In genomic region chr15:78876954-78877353, GRCh38 we compare ENCODE assay signal across 8 cellular contexts. TPM values are rescaled to one million over a fixed set of nuclear protein-coding genes. Genes with fewer than 3 reads are reported as not detected.
A peak's percentile ranks its signal among the peaks of the same experiment; 100 is the strongest.
DNase-seq lines count a peak whose midpoint lies in the region; ATAC-seq and TF ChIP-seq lines count a peak whose summit lies in the region.
"Not testable (repeated sequence)": the region's sequence is repeated elsewhere in the genome, so short reads cannot be mapped to it uniquely, and the experiment has no call there.

No MANE protein-coding gene starts in this region.

- not testable (repeated sequence) for H3K27me3 Mint-ChIP-seq in CD8-positive, alpha-beta memory T cell; activated T-cell treated with anti-CD3 and anti-CD28 coated beads, Interleukin-2, amount 50 U/mL, for 4 hours (ENCODE audit: low read depth); osteocyte (ENCODE audit: unreplicated experiment); type B pancreatic cell
- peaks cover 13% of the 10 kb centered on the region for H3K27me3 Mint-ChIP-seq in brain

- CTCF ChIA-PET in CD8-positive, alpha-beta memory T cell (lab: Charles Lee) = interaction anchor here (0.6 to 0.8 kb wide), 3 partner anchors 8 to 64 kb away, joined by 3 read pairs; no protein-coding TSS in a partner anchor

- H3K79me2 ChIP-seq in SU-DHL-6 (ENCODE audit: insufficient read depth, low read length) = peaks cover 90% of the 10 kb centered on the region
- H3K79me2 ChIP-seq in hepatocyte = peaks cover 90% of the 10 kb centered on the region

- H3K4me1 ChIP-seq in CD8-positive, alpha-beta memory T cell (ENCODE audit: insufficient read depth, low read length) = peaks cover 79% of the 10 kb centered on the region
- H3K4me1 ChIP-seq in HUES48 (ENCODE audit: control insufficient read depth, insufficient read depth, low read length) (peaks cover 41% of the 10 kb centered on the region), hepatocyte (ENCODE audit: insufficient read depth) (peaks cover 47% of the 10 kb centered on the region)

- H3K4me3 ChIP-seq in CD8-positive, alpha-beta memory T cell (ENCODE audit: low read length) = peak overlapping the region; percentile 2
- H3K4me3 ChIP-seq in HUES48 (ENCODE audit: low read depth, low read length) = 0 out of 2 replicates have a peak overlapping the region, but pooled peaks have one; percentile 8
- H3K4me3 ChIP-seq in SU-DHL-6 (ENCODE audit: insufficient read depth, low read length, poor library complexity, severe bottlenecking) = peak overlapping the region; percentile 97
- H3K4me3 ChIP-seq in hepatocyte = peak overlapping the region; percentile 12

- peak overlapping the region; percentile 81 for H3K4me2 ChIP-seq in SU-DHL-6 (ENCODE audit: low read depth, low read length, poor library complexity, severe bottlenecking)
- H3K4me2 ChIP-seq in hepatocyte = peak overlapping the region; percentile 91

- H3K36me3 ChIP-seq in CD8-positive, alpha-beta memory T cell (ENCODE audit: insufficient read depth, low read length); hepatocyte (replicated peaks; ENCODE audit: insufficient read depth, low read depth): not testable (repeated sequence)
- H3K36me3 ChIP-seq in HUES48 (ENCODE audit: control insufficient read depth, insufficient read depth, low read length) = peaks cover 36% of the 10 kb centered on the region
- H3K36me3 ChIP-seq in SU-DHL-6 (ENCODE audit: low read length) = peaks cover 26% of the 10 kb centered on the region

- H4K20me1 ChIP-seq in SU-DHL-6 (ENCODE audit: low read depth, low read length) (peaks cover 55% of the 10 kb centered on the region), hepatocyte (ENCODE audit: insufficient read depth, poor library complexity, severe bottlenecking) (peaks cover 85% of the 10 kb centered on the region)

- peaks cover 0 to 61% (median 5%) of the 10 kb centered on the region in 3 donors for H3K36me3 Mint-ChIP-seq in CD8-positive, alpha-beta memory T cell
- peaks cover 14% of the 10 kb centered on the region for H3K36me3 Mint-ChIP-seq in activated T-cell treated with anti-CD3 and anti-CD28 coated beads, Interleukin-2, amount 50 U/mL, for 4 hours (ENCODE audit: insufficient read depth)
- H3K36me3 Mint-ChIP-seq in brain (peaks cover 40% of the 10 kb centered on the region), osteocyte (ENCODE audit: unreplicated experiment) (peaks cover 16% of the 10 kb centered on the region), type B pancreatic cell (peaks cover 11% of the 10 kb centered on the region)

- TF ChIP-seq CTCF in SU-DHL-6 (IDR thresholded peaks at IDR 0.05; ENCODE audit: insufficient read depth, low read length, poor library complexity, severe bottlenecking); brain (conservative IDR thresholded peaks at IDR 0.05); hepatocyte (IDR thresholded peaks at IDR 0.05; ENCODE audit: poor library complexity); osteocyte (IDR thresholded peaks at IDR 0.05); type B pancreatic cell (conservative IDR thresholded peaks at IDR 0.05): not testable (repeated sequence)

- not testable (repeated sequence) for H3K9me3 Mint-ChIP-seq in CD8-positive, alpha-beta memory T cell; activated T-cell treated with anti-CD3 and anti-CD28 coated beads, Interleukin-2, amount 50 U/mL, for 4 hours; brain; osteocyte (ENCODE audit: unreplicated experiment); type B pancreatic cell

- H2AFZ ChIP-seq in SU-DHL-6 (ENCODE audit: low read depth, low read length, severe bottlenecking); hepatocyte: not testable (repeated sequence)

- not testable (repeated sequence) for H3K27me3 ChIP-seq in CD8-positive, alpha-beta memory T cell (ENCODE audit: insufficient read depth, low read length, poor library complexity, severe bottlenecking); HUES48 (ENCODE audit: control insufficient read depth, insufficient read depth, low read length); SU-DHL-6 (ENCODE audit: low read length); hepatocyte

- not testable (repeated sequence) for H3K9ac ChIP-seq in HUES48 (ENCODE audit: low read depth, low read length)
- H3K9ac ChIP-seq in SU-DHL-6 (ENCODE audit: low read length) = peak overlapping the region; percentile 98

- 73% methylated on average over 14 of the region's 14 CpGs for WGBS in hepatocyte (ENCODE audit: low lambda C conversion rate, missing lambda C conversion rate)

- H3K9me3 ChIP-seq in CD8-positive, alpha-beta memory T cell (ENCODE audit: low read length); HUES48 (ENCODE audit: control insufficient read depth, insufficient read depth, low read length); SU-DHL-6 (ENCODE audit: insufficient read depth, low read length); hepatocyte (ENCODE audit: low read depth): not testable (repeated sequence)

- H3K4me1 Mint-ChIP-seq in CD8-positive, alpha-beta memory T cell = peaks cover 71 to 91% (median 75%) of the 10 kb centered on the region in 3 donors
- H3K4me1 Mint-ChIP-seq in activated T-cell treated with anti-CD3 and anti-CD28 coated beads, Interleukin-2, amount 50 U/mL, for 4 hours (ENCODE audit: low read depth) = peaks cover 70% of the 10 kb centered on the region
- H3K4me1 Mint-ChIP-seq in brain (peaks cover 80% of the 10 kb centered on the region), osteocyte (ENCODE audit: unreplicated experiment) (peaks cover 70% of the 10 kb centered on the region), type B pancreatic cell (ENCODE audit: unreplicated experiment) (peaks cover 37% of the 10 kb centered on the region)

- not testable (repeated sequence) for H3K9me2 ChIP-seq in SU-DHL-6 (replicated peaks; ENCODE audit: insufficient read depth, low read length); hepatocyte (replicated peaks; ENCODE audit: insufficient read depth)

- DNase-seq in CD8-positive, alpha-beta memory T cell; activated T-cell treated with anti-CD3 and anti-CD28 coated beads, Interleukin-2, amount 50 U/mL, for 4 hours; hepatocyte (ENCODE audit: low spot score); osteocyte (ENCODE audit: extremely low spot score, unreplicated experiment); type B pancreatic cell (ENCODE audit: extremely low spot score, unreplicated experiment): not testable (repeated sequence)

- ATAC-seq in activated T-cell treated with anti-CD3 and anti-CD28 coated beads, Interleukin-2, amount 50 U/mL, for 4 hours = not testable (repeated sequence)

- not testable (repeated sequence) for H3K27ac ChIP-seq in CD8-positive, alpha-beta memory T cell (ENCODE audit: low read depth, low read length); HUES48 (ENCODE audit: low read depth, low read length); hepatocyte
- peak overlapping the region; percentile 50; the same call in 1 of the 2 replicates for H3K27ac ChIP-seq in SU-DHL-6 (ENCODE audit: low read depth, low read length)

- peak overlapping the region; percentile 99 to 100 (median 100) for H3K4me3 Mint-ChIP-seq in CD8-positive, alpha-beta memory T cell
- peak overlapping the region; percentile 53 for H3K4me3 Mint-ChIP-seq in activated T-cell treated with anti-CD3 and anti-CD28 coated beads, Interleukin-2, amount 50 U/mL, for 4 hours
- peak overlapping the region in 4 of 5 experiments; percentile 70 to 98 (median 96) for H3K4me3 Mint-ChIP-seq in brain
- H3K4me3 Mint-ChIP-seq in osteocyte (ENCODE audit: unreplicated experiment) = peak overlapping the region; percentile 18
- H3K4me3 Mint-ChIP-seq in type B pancreatic cell = peak overlapping the region; percentile 62

- peaks cover 24% of the 10 kb centered on the region for H3F3A ChIP-seq in SU-DHL-6 (ENCODE audit: insufficient read depth)

- POLR2A ChIA-PET in CD8-positive, alpha-beta memory T cell (lab: Charles Lee) = interaction anchor here (0.7 to 0.9 kb wide), 2 partner anchors 14 to 25 kb away, joined by 3 to 5 read pairs; no protein-coding TSS in a partner anchor

- peak overlapping the region in 2 of 8 donors; percentile 50 to 100 for H3K27ac Mint-ChIP-seq in CD8-positive, alpha-beta memory T cell
- H3K27ac Mint-ChIP-seq in brain, type B pancreatic cell: not testable (repeated sequence)
- peak overlapping the region; percentile 23 for H3K27ac Mint-ChIP-seq in osteocyte (ENCODE audit: unreplicated experiment)

RNA-seq across cellular contexts. Expression of gene MORF4L1, which starts 4.3 kb away (rescaled TPM):
- 100 to 1,000 TPM; 243 to 269 TPM for total RNA-seq in CD8-positive, alpha-beta memory T cell
- polyA plus RNA-seq in CD8-positive, alpha-beta memory T cell = 272 TPM
- total RNA-seq in activated T-cell treated with anti-CD3 and anti-CD28 coated beads, Interleukin-2, amount 50 U/mL, for 4 hours = 100 to 1,000 TPM; 224 to 276 (median 236) TPM
- polyA plus RNA-seq in brain (ENCODE audit: insufficient read depth, low read depth, low replicate concordance) (374 TPM), hepatocyte (340 and 358 TPM in 2 replicates)
- total RNA-seq in hepatocyte (381 and 436 TPM in 2 replicates), osteocyte (466 and 488 TPM in 2 replicates), type B pancreatic cell (ENCODE audit: low replicate concordance) (372 and 373 TPM in 2 replicates)

Comparison
In these comparisons a context has a peak if more than half of its experiments do, and no peak if none do; other contexts are left out.
1. H3K4me3 ChIP-seq: peak in every context shown above with its lines; median percentile 97 in SU-DHL-6; 12 in hepatocyte; 8 in HUES48; 2 in CD8-positive, alpha-beta memory T cell.
2. H3K4me3 Mint-ChIP-seq: peak in every context shown above with its lines; median percentile 100 in CD8-positive, alpha-beta memory T cell; 96 in brain; 62 in type B pancreatic cell; 53 in activated T-cell treated with anti-CD3 and anti-CD28 coated beads, Interleukin-2, amount 50 U/mL, for 4 hours; 18 in osteocyte.